ENCODE assay signal across 23 cellular contexts in the genomic region with DNA sequence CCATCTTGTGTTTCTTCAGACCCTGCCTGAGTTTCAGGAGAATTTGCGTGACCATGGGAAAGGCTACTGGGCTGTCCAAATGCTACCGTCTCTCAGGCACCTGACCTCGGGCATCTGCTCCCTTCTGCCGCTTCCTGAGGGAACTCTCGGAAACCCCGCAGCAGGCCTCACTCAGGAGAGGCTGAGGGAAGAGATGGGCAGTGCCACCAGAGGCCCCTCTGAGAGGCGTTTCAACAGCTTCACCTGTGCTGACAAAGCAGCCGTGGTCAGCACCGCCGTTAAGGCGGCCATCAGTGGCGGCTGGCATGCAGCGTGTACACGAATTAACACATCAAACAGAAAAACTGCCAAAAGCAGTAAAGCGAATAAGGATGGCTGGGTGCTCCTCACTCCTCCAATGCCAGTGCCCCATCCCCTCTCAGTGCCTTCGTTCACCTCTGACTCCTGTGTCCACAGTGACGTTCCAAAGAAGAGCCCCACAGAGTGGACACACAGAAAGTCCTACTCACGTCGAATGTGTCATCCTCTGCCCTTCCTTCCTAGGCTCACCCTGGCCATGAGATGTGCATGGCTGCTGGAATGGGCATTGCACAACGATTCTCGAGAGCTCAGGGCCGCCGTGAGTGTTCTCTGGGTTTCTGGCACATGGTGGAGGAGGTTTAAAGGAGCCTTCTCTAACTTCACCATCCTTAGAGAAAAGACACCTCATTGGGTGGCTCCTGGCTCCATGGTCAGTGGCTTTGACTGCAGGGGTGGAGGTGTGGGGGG. TPM values are rescaled to one million over a fixed set of nuclear protein-coding genes. Genes with fewer than 3 reads are reported as not detected.
DNase-seq lines count a peak whose midpoint lies in the region; ATAC-seq, FAIRE-seq and TF ChIP-seq lines count a peak whose summit lies in the region.
"Had no signal": no experiment of that assay in that cellular context is flagged by ENCODE, and none has a peak within 500 bp of the region (broad histone marks: within the 10 kb centered on the region; RNA-seq: fewer than 3 reads in every experiment).

No MANE protein-coding gene starts in this region.

- ATAC-seq in SK-N-SH treated with all-trans-retinoic acid at 6 μM for 48 hours: peak; percentile 23; the same call in 2 of the 3 replicates
- ATAC-seq in GM18519 (IDR thresholded peaks at IDR 0.05; ENCODE audit: low FRiP score, unreplicated experiment): no peak
- ATAC-seq: activated CD4-positive, alpha-beta T cell treated with anti-CD3 and anti-CD28 coated beads for 36 hours; activated naive CD4-positive, alpha-beta T cell treated with anti-CD3 and anti-CD28 coated beads, Interleukin-2, amount 50 U/mL, for 72 hours; naive thymus-derived CD4-positive, alpha-beta T cell; sciatic nerve had no signal

- TF ChIP-seq CTCF in kidney (IDR thresholded peaks at IDR 0.05; ENCODE audit: borderline replicate concordance, extremely low read depth, insufficient read depth) (no peak), spleen (IDR thresholded peaks at IDR 0.05 in 8 of 11, conservative IDR thresholded peaks at IDR 0.05 in 3 of 11) (no peak)

- H3K27ac ChIP-seq in kidney (ENCODE audit: low read depth in 2 of 2, low read length in 2 of 2) (no peak overlapping the region), spleen (no peak overlapping the region)
- H3K27ac ChIP-seq: ascending aorta, ovary had no signal

- H3K4me1 ChIP-seq in kidney (ENCODE audit: control insufficient read depth in 1 of 2, insufficient read depth in 1 of 2, low read depth in 1 of 2, low read length in 2 of 2) (no peaks in the 10 kb centered on the region), spleen (no peaks in the 10 kb centered on the region)
- H3K4me1 ChIP-seq: ascending aorta, HAP-1 had no signal

- no peak for FAIRE-seq in kidney (lab: Jason Lieb, UNC)

- H3K9ac ChIP-seq in kidney (ENCODE audit: low read length in 2 of 2): no peak overlapping the region

- WGBS in spleen, 5 donors: 60 to 69% (median 67%) methylated on average over 23 of the region's 23 CpGs

- H3K27me3 ChIP-seq in spleen (replicated peaks in 1 of 7): peaks cover 0 to 68% (median 11%) of the 10 kb centered on the region in 7 donors
- H3K27me3 ChIP-seq: ovary had no signal

- no peak for TF ChIP-seq POLR2A in spleen (IDR thresholded peaks at IDR 0.05)

- no peaks in the 10 kb centered on the region for H3K9me3 ChIP-seq in kidney (ENCODE audit: control insufficient read depth in 1 of 2, low read length in 2 of 2)
- no peaks in the 10 kb centered on the region for H3K9me3 ChIP-seq in spleen
- H3K9me3 ChIP-seq: ascending aorta, HAP-1, ovary had no signal

- intact Hi-C loops in kidney (cut with DNase I) (no loop called here), spleen (cut with DNase I; ENCODE audit: low total_unique reads) (no loop called here)

- H3K36me3 ChIP-seq in kidney (ENCODE audit: control insufficient read depth in 1 of 2, insufficient read depth in 2 of 2, low read length in 2 of 2) (no peaks in the 10 kb centered on the region), spleen (no peaks in the 10 kb centered on the region)
- H3K36me3 ChIP-seq: ascending aorta, HAP-1, ovary had no signal

- peak; percentile 51 for DNase-seq in activated effector memory CD4-positive, alpha-beta T cell treated with anti-CD3 and anti-CD28 coated beads, Interleukin-2, amount 50 U/mL, for 16 hours
- no peak for DNase-seq in activated effector memory CD4-positive, alpha-beta T cell treated with Interleukin-2 at 50 U/mL for 16 hours
- DNase-seq in kidney: peak; percentile 51
- peak; percentile 56 for DNase-seq in spleen
- DNase-seq in NCI-H1092 (lab: John Stamatoyannopoulos, UW): no peak
- DNase-seq in NCI-H1436 treated with DMSO at 0.1 percent for 48 hours (lab: John Stamatoyannopoulos, UW): no peak
- DNase-seq: activated CD4-positive, alpha-beta T cell treated with anti-CD3 and anti-CD28 coated beads for 36 hours; activated T-cell treated with anti-CD3 and anti-CD28 coated beads, Interleukin-2, amount 50 U/mL, for 48 hours; cerebellar nuclear complex; COR-L47; KG1; naive thymus-derived CD4-positive, alpha-beta T cell; NCI-H187; SHP77 treated with DMSO at 0.1 percent for 48 hours; stimulated activated CD8-positive, alpha-beta memory T cell treated with anti-CD3 and anti-CD28 coated beads, Interleukin-4, amount 100 ng/mL, for 48 hours; T-helper 1 cell had no signal

- H3K4me3 ChIP-seq in kidney (ENCODE audit: low read length in 2 of 2) (no peak overlapping the region), spleen (no peak overlapping the region)
- H3K4me3 ChIP-seq: ascending aorta, HAP-1, ovary had no signal

TF ChIP-seq in SK-N-SH treated with all-trans-retinoic acid at 6 μM for 48 hours, 23 proteins besides CTCF, POLR2A, EP300 and RAD21:
- no peak for TF ChIP-seq ZC3H10 (CRISPR knock-in tag; IDR thresholded peaks at IDR 0.05)
- TF ChIP-seq ZNF70 (CRISPR knock-in tag; IDR thresholded peaks at IDR 0.05): no peak
- TF ChIP-seq SNAI2 (CRISPR knock-in tag; IDR thresholded peaks at IDR 0.05): no peak
- no peak for TF ChIP-seq ZFP3 (CRISPR knock-in tag; IDR thresholded peaks at IDR 0.05)
- no peak for TF ChIP-seq TCF4 (CRISPR knock-in tag; IDR thresholded peaks at IDR 0.05; ENCODE audit: borderline replicate concordance)
- TF ChIP-seq RARB (CRISPR knock-in tag; IDR thresholded peaks at IDR 0.05): no peak
- TF ChIP-seq ESRRG (CRISPR knock-in tag; IDR thresholded peaks at IDR 0.05): no peak

RNA-seq across cellular contexts. Expression of a gene that starts 13.0 kb away (rescaled TPM):
- total RNA-seq in kidney (42.4 TPM), spleen (10 to 100 TPM in 1 of 7 donors, 1 to 10 TPM in 6; 5.2 to 12.6 (median 5.9) TPM)
- polyA plus RNA-seq in kidney (ENCODE audit: insufficient read depth, low read depth, low replicate concordance) (8.1 TPM), spleen (1 to 10 TPM in 1 of 3 donors, under 1 TPM in 2; 0.58 to 3.8 (median 0.72) TPM)

RNA-seq across cellular contexts. Expression of a gene that starts 51.2 kb away (rescaled TPM):
- 10.0 TPM for total RNA-seq in kidney
- polyA plus RNA-seq in kidney (ENCODE audit: insufficient read depth, low read depth, low replicate concordance): 3.9 TPM
- total RNA-seq in spleen: 10 to 100 TPM in 1 of 7 donors, 1 to 10 TPM in 6; 4.2 to 11.5 (median 7.9) TPM
- polyA plus RNA-seq in spleen: 1 to 10 TPM in 2 of 3 donors, under 1 TPM in 1; 0.74 to 2.9 (median 1.1) TPM

RNA-seq across cellular contexts. Expression of a gene that starts 56.5 kb away (rescaled TPM):
- total RNA-seq in kidney (125 TPM), spleen (100 to 1,000 TPM; 107 to 184 (median 141) TPM)
- polyA plus RNA-seq in kidney (ENCODE audit: insufficient read depth, low read depth, low replicate concordance) (70.6 TPM), spleen (100 to 1,000 TPM in 1 of 3 donors, 10 to 100 TPM in 2; 56.2 to 114 (median 61.6) TPM)

Comparison
In these comparisons a context has a peak if more than half of its experiments do, and no peak if none do; other contexts are left out.
1. DNase-seq: peak in activated effector memory CD4-positive, alpha-beta T cell treated with anti-CD3 and anti-CD28 coated beads, Interleukin-2, amount 50 U/mL, for 16 hours (single experiment), kidney (single experiment) and spleen (single experiment); none in activated effector memory CD4-positive, alpha-beta T cell treated with Interleukin-2 at 50 U/mL for 16 hours (single experiment), NCI-H1092 (single experiment) and NCI-H1436 treated with DMSO at 0.1 percent for 48 hours (single experiment).